26 cellular contexts compared by ENCODE assay signal in genomic region chrX:37802028-37802427, GRCh38. TPM values are rescaled to one million over a fixed set of nuclear protein-coding genes. Genes with fewer than 3 reads are reported as not detected.
DNase-seq lines count a peak whose midpoint lies in the region; ATAC-seq and TF ChIP-seq lines count a peak whose summit lies in the region.
"Had no signal": no experiment of that assay in that cellular context is flagged by ENCODE, and none has a peak within 500 bp of the region (broad histone marks: within the 10 kb centered on the region; RNA-seq: fewer than 3 reads in every experiment).

No MANE protein-coding gene starts in this region.

- no peaks in the 10 kb centered on the region for H3K36me3 Mint-ChIP-seq in activated CD4-positive, alpha-beta memory T cell treated with anti-CD3 and anti-CD28 coated beads for 36 hours
- H3K36me3 Mint-ChIP-seq: CD4-positive, alpha-beta memory T cell had no signal

- intact Hi-C loops in activated CD4-positive, alpha-beta memory T cell treated with anti-CD3 and anti-CD28 coated beads for 36 hours (cut with micrococcal nuclease): no loop called here

- H3K27ac Mint-ChIP-seq in activated CD4-positive, alpha-beta memory T cell treated with anti-CD3 and anti-CD28 coated beads for 36 hours: no peak overlapping the region
- H3K27ac Mint-ChIP-seq: activated T-cell treated with anti-CD3 and anti-CD28 coated beads, Interleukin-2, amount 50 U/mL, for 24 hours; CD4-positive, alpha-beta memory T cell; H9; T-helper 17 cell had no signal

- H3K4me2 ChIP-seq in BLaER1 (peak overlapping the region; percentile 61), GM23248 (ENCODE audit: unreplicated experiment) (no peak overlapping the region)
- H3K4me2 ChIP-seq: KMS-11 had no signal

- no peaks in the 10 kb centered on the region for H3K9me2 ChIP-seq in GM23248 (ENCODE audit: insufficient read depth)

- peak; percentile 56 for DNase-seq in LHCN-M2 (ENCODE audit: low read depth)
- peak; percentile 72 for DNase-seq in SIG-M5 treated with dmso at 0.1 percent for 504 hours (lab: John Stamatoyannopoulos, UW; ENCODE audit: unreplicated experiment)
- peak; percentile 14 for DNase-seq in fibroblast of pulmonary artery (ENCODE audit: low read depth)
- DNase-seq in GM23248: no peak
- no peak for DNase-seq in kidney tubule cell (ENCODE audit: low spot score)
- DNase-seq in activated CD4-positive, alpha-beta memory T cell treated with anti-CD3 and anti-CD28 coated beads for 36 hours: no peak
- DNase-seq: ACHN; activated naive CD4-positive, alpha-beta T cell treated with Interleukin-2 at 50 U/mL for 16 hours; activated T-cell treated with anti-CD3 and anti-CD28 coated beads, Interleukin-2, amount 50 U/mL, for 24 hours; CD4-positive, alpha-beta memory T cell; H9; head of caudate nucleus; NCI-H524 treated with DMSO at 0.1 percent for 48 hours; SJCRH30; stimulated activated CD4-positive, alpha-beta T cell treated with anti-CD3 and anti-CD28 coated beads, Interleukin-1b, Interleukin-23, amount 100 ng/mL, for 48 hours; stimulated activated naive CD4-positive, alpha-beta T cell; T-helper 17 cell had no signal

- H3K4me1 ChIP-seq in BLaER1 (peaks cover 55% of the 10 kb centered on the region), GM23248 (ENCODE audit: insufficient read depth) (no peaks in the 10 kb centered on the region)
- H3K4me1 ChIP-seq: prostate gland, SJCRH30 had no signal

- H3K9me3 Mint-ChIP-seq in activated CD4-positive, alpha-beta memory T cell treated with anti-CD3 and anti-CD28 coated beads for 36 hours: no peaks in the 10 kb centered on the region
- H3K9me3 Mint-ChIP-seq: activated T-cell treated with anti-CD3 and anti-CD28 coated beads, Interleukin-2, amount 50 U/mL, for 24 hours; CD4-positive, alpha-beta memory T cell had no signal

- H3K9ac ChIP-seq in BLaER1 (no peak overlapping the region), GM23248 (no peak overlapping the region)
- H3K9ac ChIP-seq: KMS-11 had no signal

- H3K27me3 ChIP-seq in BLaER1 (no peaks in the 10 kb centered on the region), GM23248 (replicated peaks; ENCODE audit: insufficient read depth) (no peaks in the 10 kb centered on the region)
- H3K27me3 ChIP-seq: SJCRH30 had no signal

- H2AFZ ChIP-seq in GM23248: no peak overlapping the region

- POLR2A ChIA-PET in activated CD4-positive, alpha-beta memory T cell treated with anti-CD3 and anti-CD28 coated beads for 36 hours (lab: Charles Lee): no interaction called here

- H3K9me3 ChIP-seq in BLaER1 (peaks cover 4% of the 10 kb centered on the region; the same call in 1 of the 2 replicates), GM23248 (ENCODE audit: low read depth) (no peaks in the 10 kb centered on the region)
- H3K9me3 ChIP-seq: prostate gland, SJCRH30 had no signal

- no peaks in the 10 kb centered on the region for H3K79me2 ChIP-seq in GM23248 (ENCODE audit: insufficient read depth)

- no peaks in the 10 kb centered on the region for H3K36me3 ChIP-seq in BLaER1
- H3K36me3 ChIP-seq in GM23248 (ENCODE audit: low read depth): no peaks in the 10 kb centered on the region
- H3K36me3 ChIP-seq: prostate gland, SJCRH30 had no signal

- H3K4me3 ChIP-seq in BLaER1 (no peak overlapping the region), fibroblast of pulmonary artery (replicated peaks; ENCODE audit: low read depth, low read length) (no peak overlapping the region), GM23248 (no peak overlapping the region)
- H3K4me3 ChIP-seq: GM12878, prostate gland, SJCRH30 had no signal

- in situ Hi-C loops in GM23248 (cut with MboI): no loop called here

- H3F3A ChIP-seq in GM23248 (ENCODE audit: insufficient read depth): no peaks in the 10 kb centered on the region

- CTCF ChIA-PET in activated CD4-positive, alpha-beta memory T cell treated with anti-CD3 and anti-CD28 coated beads for 36 hours (lab: Charles Lee): no interaction called here

- no peaks in the 10 kb centered on the region for H3K4me1 Mint-ChIP-seq in activated CD4-positive, alpha-beta memory T cell treated with anti-CD3 and anti-CD28 coated beads for 36 hours (ENCODE audit: low read depth)
- H3K4me1 Mint-ChIP-seq: H9, neural crest cell, T-helper 17 cell had no signal

- H3K27ac ChIP-seq in BLaER1 (peak overlapping the region; percentile 63), GM23248 (no peak overlapping the region)
- H3K27ac ChIP-seq: KMS-11, prostate gland, SJCRH30 had no signal

- no peak for ATAC-seq in GM18907 (IDR thresholded peaks at IDR 0.05; ENCODE audit: unreplicated experiment)
- ATAC-seq: GM12878, left lobe of liver, T-helper 17 cell had no signal

- H4K20me1 ChIP-seq in BLaER1 (no peaks in the 10 kb centered on the region), GM23248 (ENCODE audit: insufficient read depth) (no peaks in the 10 kb centered on the region)

- no peak for TF ChIP-seq CTCF in fibroblast of pulmonary artery (IDR thresholded peaks at IDR 0.05; ENCODE audit: low read length, missing control alignments)

- H3K4me3 Mint-ChIP-seq in activated CD4-positive, alpha-beta memory T cell treated with anti-CD3 and anti-CD28 coated beads for 36 hours: no peak overlapping the region
- H3K4me3 Mint-ChIP-seq: activated T-cell treated with anti-CD3 and anti-CD28 coated beads, Interleukin-2, amount 50 U/mL, for 24 hours; CD4-positive, alpha-beta memory T cell; H9; neural crest cell; T-helper 17 cell had no signal

- no peaks in the 10 kb centered on the region for H3K27me3 Mint-ChIP-seq in activated CD4-positive, alpha-beta memory T cell treated with anti-CD3 and anti-CD28 coated beads for 36 hours
- H3K27me3 Mint-ChIP-seq: CD4-positive, alpha-beta memory T cell; T-helper 17 cell had no signal

RNA-seq across cellular contexts. Expression of gene CYBB, which starts 22.2 kb away (rescaled TPM):
- under 0.01 TPM in 1 of 2 replicates, not detected in the other for total RNA-seq in LHCN-M2 (2014; rRNA removed)
- not detected for polyA plus RNA-seq in LHCN-M2 (2012)
- not detected in 2 replicates for total RNA-seq in GM23248 (2014; rRNA removed; shearing (Covaris generic))
- polyA plus RNA-seq in GM23248 (2016; fragmentation: Nextera tagmentation; extraction: Ambion mirVana): not detected in 2 replicates
- not detected for total RNA-seq in activated CD4-positive, alpha-beta memory T cell treated with anti-CD3 and anti-CD28 coated beads for 36 hours
- total RNA-seq: astrocyte, chondrocyte, neural crest cell, SJCRH30 had no signal

RNA-seq across cellular contexts. Expression of gene DYNLT3, which starts 45.3 kb away (rescaled TPM):
- 50.9 and 54.8 TPM in 2 replicates for total RNA-seq in LHCN-M2 (2014; rRNA removed)
- polyA plus RNA-seq in LHCN-M2 (2012): 28.4 TPM
- 43.4 and 46.3 TPM in 2 replicates for total RNA-seq in GM23248 (2014; rRNA removed; shearing (Covaris generic))
- polyA plus RNA-seq in GM23248 (2016; fragmentation: Nextera tagmentation; extraction: Ambion mirVana): 64.3 and 65.4 TPM in 2 replicates
- 10 to 100 TPM; 27.2 to 27.7 TPM for total RNA-seq in activated CD4-positive, alpha-beta memory T cell treated with anti-CD3 and anti-CD28 coated beads for 36 hours
- total RNA-seq: SJCRH30 had no signal

Comparison
In these comparisons a context has a peak if more than half of its experiments do, and no peak if none do; other contexts are left out.
1. DNase-seq: peak in LHCN-M2 (single experiment), SIG-M5 treated with dmso at 0.1 percent for 504 hours (single experiment) and fibroblast of pulmonary artery (single experiment); none in GM23248 (single experiment), kidney tubule cell (single experiment) and activated CD4-positive, alpha-beta memory T cell treated with anti-CD3 and anti-CD28 coated beads for 36 hours (single experiment).